In genomic region chr3:13884851-13885703, GRCh38 we compare ENCODE assay signal across 7 cellular contexts. TPM values are rescaled to one million over a fixed set of nuclear protein-coding genes. Genes with fewer than 3 reads are reported as not detected.
DNase-seq lines count a peak whose midpoint lies in the region; ATAC-seq, FAIRE-seq and TF ChIP-seq lines count a peak whose summit lies in the region.

No MANE protein-coding gene starts in this region.

- intact Hi-C loops in PC-9 (cut with micrococcal nuclease; ENCODE audit: unreplicated experiment) = loop anchor here (1.0 to 10.0 kb wide), 3 partner anchors 227 to 1010 kb away; no protein-coding TSS in a partner anchor

- H3K4me3 ChIP-seq in GM06990 (replicated peaks; ENCODE audit: low read depth, low read length) (no peak overlapping the region), PC-9 (no peak overlapping the region), keratinocyte (ENCODE audit: control insufficient read depth in 2 of 3, extremely low read depth in 1 of 3, insufficient read depth in 2 of 3, low read depth in 1 of 3, low read length in 3 of 3) (no peak overlapping the region)

- H3K9me3 Mint-ChIP-seq in stimulated activated effector memory CD8-positive, alpha-beta T cell treated with anti-CD3 and anti-CD28 coated beads, Interleukin-12 subunit alpha, Interleukin-12 subunit beta, amount 100 ng/mL, for 72 hours = no peaks in the 10 kb centered on the region

- H3F3A ChIP-seq in PC-9 (ENCODE audit: insufficient read depth, low read depth) = no peaks in the 10 kb centered on the region

- no peak overlapping the region for H3K9ac ChIP-seq in keratinocyte (ENCODE audit: control insufficient read depth, extremely low read depth, insufficient read depth, low read length)

- no peak overlapping the region for H2AFZ ChIP-seq in PC-9
- no peak overlapping the region for H2AFZ ChIP-seq in keratinocyte (ENCODE audit: control insufficient read depth, low read length)

- no peaks in the 10 kb centered on the region for H3K9me1 ChIP-seq in keratinocyte (ENCODE audit: control insufficient read depth, extremely low read depth, insufficient read depth, low read length)

- H3K27ac Mint-ChIP-seq in stimulated activated effector memory CD8-positive, alpha-beta T cell treated with anti-CD3 and anti-CD28 coated beads, Interleukin-12 subunit alpha, Interleukin-12 subunit beta, amount 100 ng/mL, for 72 hours = no peak overlapping the region

- H3K4me2 ChIP-seq in PC-9 (no peak overlapping the region), keratinocyte (ENCODE audit: control insufficient read depth, extremely low read depth, insufficient read depth, low read depth, low read length) (no peak overlapping the region)

- CTCF ChIA-PET in HEK293T (lab: Yijun Ruan, JAX) (interaction anchor here (0.8 to 4.7 kb wide), 9 partner anchors 8 to 229 kb away, joined by 3 to 82 read pairs (median 3); no protein-coding TSS in a partner anchor), PC-9 (lab: Charles Lee) (interaction anchor here (0.6 to 1.7 kb wide), 3 partner anchors 84 to 261 kb away, joined by 3 to 14 read pairs (median 3); no protein-coding TSS in a partner anchor)

- no peaks in the 10 kb centered on the region for H3K9me2 ChIP-seq in PC-9 (ENCODE audit: insufficient read depth)

- no peaks in the 10 kb centered on the region for H3K36me3 Mint-ChIP-seq in stimulated activated effector memory CD8-positive, alpha-beta T cell treated with anti-CD3 and anti-CD28 coated beads, Interleukin-12 subunit alpha, Interleukin-12 subunit beta, amount 100 ng/mL, for 72 hours

- H3K4me1 Mint-ChIP-seq in stimulated activated effector memory CD8-positive, alpha-beta T cell treated with anti-CD3 and anti-CD28 coated beads, Interleukin-12 subunit alpha, Interleukin-12 subunit beta, amount 100 ng/mL, for 72 hours = no peaks in the 10 kb centered on the region

- BruUV-seq in PC-9 (replicated peaks; lab: Mats Ljungman, UMichigan) = no TSS peak

- H3K79me2 ChIP-seq in PC-9 (ENCODE audit: low read depth) = no peaks in the 10 kb centered on the region
- H3K79me2 ChIP-seq in keratinocyte (ENCODE audit: control insufficient read depth, insufficient read depth, low read length) = no peaks in the 10 kb centered on the region

- dilution Hi-C loops in keratinocyte (cut with MboI; ENCODE audit: extremely low pct_ligation_motif_present, low sequenced_read_pairs) = no loop called here

- no peaks in the 10 kb centered on the region for H3K9me3 ChIP-seq in PC-9 (ENCODE audit: insufficient read depth, low read depth)
- no peaks in the 10 kb centered on the region for H3K9me3 ChIP-seq in keratinocyte (ENCODE audit: control insufficient read depth, low read depth, low read length)

- peak; percentile 59 for ATAC-seq in stimulated activated effector memory CD8-positive, alpha-beta T cell treated with anti-CD3 and anti-CD28 coated beads, Interleukin-12 subunit alpha, Interleukin-12 subunit beta, amount 100 ng/mL, for 72 hours

- H3K27ac ChIP-seq in PC-9 (no peak overlapping the region), keratinocyte (ENCODE audit: control insufficient read depth, insufficient read depth, low read length) (no peak overlapping the region)

- H4K20me1 ChIP-seq in PC-9 (ENCODE audit: insufficient read depth) (no peaks in the 10 kb centered on the region), keratinocyte (ENCODE audit: control insufficient read depth, extremely low read depth, insufficient read depth, low read length) (no peaks in the 10 kb centered on the region)

- peak; percentile 97 for FAIRE-seq in keratinocyte (lab: Jason Lieb, UNC)

- H3K4me1 ChIP-seq in PC-9 (replicated peaks; ENCODE audit: insufficient read depth) = peaks cover 7% of the 10 kb centered on the region
- no peaks in the 10 kb centered on the region for H3K4me1 ChIP-seq in keratinocyte (ENCODE audit: control insufficient read depth, extremely low read depth, insufficient read depth, low read length)

- H3K36me3 ChIP-seq in GM06990 (ENCODE audit: control insufficient read depth, insufficient read depth, low read length) (no peaks in the 10 kb centered on the region), PC-9 (ENCODE audit: low read depth) (no peaks in the 10 kb centered on the region), keratinocyte (ENCODE audit: control insufficient read depth in 2 of 2, extremely low read depth in 1 of 2, insufficient read depth in 2 of 2, low read length in 2 of 2) (no peaks in the 10 kb centered on the region)

- H3K27me3 ChIP-seq in GM06990 (replicated peaks; ENCODE audit: control insufficient read depth, insufficient read depth, low read length) = peaks cover 7% of the 10 kb centered on the region
- H3K27me3 ChIP-seq in PC-9 (ENCODE audit: insufficient read depth, low read depth) = no peaks in the 10 kb centered on the region
- peaks cover 4% of the 10 kb centered on the region for H3K27me3 ChIP-seq in keratinocyte (ENCODE audit: control insufficient read depth, extremely low read depth, insufficient read depth, low read length)

- H3K4me3 Mint-ChIP-seq in stimulated activated effector memory CD8-positive, alpha-beta T cell treated with anti-CD3 and anti-CD28 coated beads, Interleukin-12 subunit alpha, Interleukin-12 subunit beta, amount 100 ng/mL, for 72 hours = no peak overlapping the region

- TF ChIP-seq CTCF in GM06990 (IDR thresholded peaks at IDR 0.05; ENCODE audit: insufficient read depth, low read length, poor library complexity, severe bottlenecking) (peak; percentile 95), PC-9 (conservative IDR thresholded peaks at IDR 0.05) (peak; percentile 98), keratinocyte (optimal IDR thresholded peaks at IDR 0.05 in 1 of 3, IDR thresholded peaks at IDR 0.05 in 1 of 3, conservative IDR thresholded peaks at IDR 0.05 in 1 of 3; ENCODE audit: extremely low read depth in 1 of 3, insufficient read depth in 2 of 3, low read length in 3 of 3) (peak; percentile 85 to 97 (median 96))

- POLR2A ChIA-PET in HEK293T (lab: Yijun Ruan, JAX) (no interaction called here), PC-9 (lab: Charles Lee; ENCODE audit: unreplicated experiment) (no interaction called here)

- DNase-seq in GM06990 (ENCODE audit: extremely low read depth, insufficient read length) (no peak), HEK293T (ENCODE audit: extremely low spot score) (peak; percentile 66), PC-9 (peak; percentile 49 to 72), keratinocyte (ENCODE audit: low read depth, low spot score) (no peak), H4 (ENCODE audit: low spot score) (no peak)
- peak in 3 of 4 experiments; percentile 34 to 63 (median 59) for DNase-seq in activated naive CD4-positive, alpha-beta T cell (lab: John Stamatoyannopoulos, UW)
- DNase-seq in stimulated activated effector memory CD8-positive, alpha-beta T cell treated with anti-CD3 and anti-CD28 coated beads, Interleukin-12 subunit alpha, Interleukin-12 subunit beta, amount 100 ng/mL, for 72 hours (ENCODE audit: low spot score in 2 of 2) = peak in 1 of 2 donors; percentile 72

TF ChIP-seq in HEK293T, 16 proteins besides CTCF, POLR2A, EP300 and RAD21:
- TF ChIP-seq NFRKB (IDR thresholded peaks at IDR 0.05) (no peak), FOXM1 (IDR thresholded peaks at IDR 0.05; ENCODE audit: borderline replicate concordance) (no peak), BHLHE40 (IDR thresholded peaks at IDR 0.05; ENCODE audit: borderline replicate concordance) (no peak), ARNT (IDR thresholded peaks at IDR 0.05) (no peak), CTBP1 (IDR thresholded peaks at IDR 0.05; ENCODE audit: borderline replicate concordance) (0 out of 2 replicates have a peak, but pooled peaks have one; percentile 29), ZNF384 (IDR thresholded peaks at IDR 0.05) (no peak), FOXK2 (IDR thresholded peaks at IDR 0.05) (no peak), L3MBTL2 (conservative IDR thresholded peaks at IDR 0.05) (no peak)

RNA-seq across cellular contexts. Expression of gene WNT7A, which starts 5.2 kb away (rescaled TPM):
- 4.7 and 6.3 TPM in 2 replicates for total RNA-seq in PC-9 (2021)
- polyA plus RNA-seq in keratinocyte = 13.0 to 36.7 TPM (median 20.3 TPM) in 3 replicates
- polyA plus RNA-seq in keratinocyte (2011; ENCODE audit: low read depth) = 5.5 TPM
- polyA plus RNA-seq in keratinocyte (2011; cell fraction: cytosol; rRNA removed) = 16.2 and 26.7 TPM in 2 replicates
- 26.3 and 31.8 TPM in 2 replicates for polyA plus RNA-seq in keratinocyte (2011; cell fraction: nucleus; rRNA removed)
- 8.2 and 51.3 TPM in 2 replicates for polyA plus RNA-seq in keratinocyte (2012; ENCODE audit: low replicate concordance)
- polyA minus RNA-seq in keratinocyte = 17.3 to 89.8 TPM (median 32.9 TPM) in 3 replicates
- 39.5 TPM for polyA minus RNA-seq in keratinocyte (2011; cell fraction: cytosol; rRNA and poly(A)+ RNA removed)
- 30.3 and 32.0 TPM in 2 replicates for polyA minus RNA-seq in keratinocyte (2011; cell fraction: nucleus; rRNA and poly(A)+ RNA removed)
- total RNA-seq in H4 (2014; rRNA removed; shearing (Covaris generic)) = not detected in 2 replicates

Comparison
In these comparisons a context has a peak if more than half of its experiments do, and no peak if none do; other contexts are left out.
1. DNase-seq: peak in HEK293T (single experiment), PC-9 (2 of 2) and activated naive CD4-positive, alpha-beta T cell (3 of 4); none in GM06990 (single experiment), keratinocyte (single experiment) and H4 (single experiment).
2. Peak in every context shown above with its lines, with median percentiles within 50 percentile points of each other: CTCF ChIP-seq.